10 cellular contexts compared by ENCODE assay signal in the genomic region with DNA sequence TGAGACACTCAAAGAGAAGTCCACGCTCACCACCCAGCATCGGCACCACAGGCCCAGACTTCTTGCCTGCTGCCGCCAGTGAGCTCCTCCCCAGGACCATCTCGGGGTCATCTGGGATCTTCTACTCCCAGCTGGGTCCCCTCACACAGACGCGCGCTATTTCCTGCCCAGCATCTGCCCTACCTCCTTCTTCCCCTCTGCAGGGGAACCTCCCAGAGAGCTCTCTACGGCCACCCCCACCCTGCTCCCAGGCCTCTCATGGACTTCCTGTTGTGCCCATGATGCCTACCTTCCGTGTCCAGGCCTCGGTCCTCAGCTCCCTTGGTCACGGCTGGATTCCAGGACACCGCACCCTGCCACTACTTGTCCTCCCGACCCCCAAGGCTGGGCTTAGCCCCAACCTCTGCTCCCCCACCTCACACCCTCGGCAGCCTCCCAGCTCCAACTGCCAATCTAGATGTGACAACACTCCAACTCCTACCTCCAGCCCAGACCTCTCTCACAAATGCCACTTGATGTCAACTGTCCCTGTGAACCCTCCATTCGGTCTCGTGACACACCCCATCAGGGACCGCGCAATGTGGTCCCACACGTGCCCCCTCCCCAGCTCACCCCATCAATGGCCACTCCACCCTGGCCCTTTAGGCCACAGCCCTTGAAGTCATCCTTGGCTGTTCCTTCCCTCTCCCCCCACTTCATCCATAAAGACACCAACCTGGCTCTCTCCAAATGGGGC. TPM values are rescaled to one million over a fixed set of nuclear protein-coding genes. Genes with fewer than 3 reads are reported as not detected.
DNase-seq lines count a peak whose midpoint lies in the region; ATAC-seq and TF ChIP-seq lines count a peak whose summit lies in the region.
"Had no signal": no experiment of that assay in that cellular context is flagged by ENCODE, and none has a peak within 500 bp of the region (broad histone marks: within the 10 kb centered on the region; RNA-seq: fewer than 3 reads in every experiment).

No MANE protein-coding gene starts in this region.

- H3F3A ChIP-seq in smooth muscle cell (ENCODE audit: low read depth), result peaks cover 13% of the 10 kb centered on the region

- no peak overlapping the region for H2AFZ ChIP-seq in smooth muscle cell (ENCODE audit: low read depth)

- TF ChIP-seq CTCF in A673 (conservative IDR thresholded peaks at IDR 0.05; ENCODE audit: low read depth, low read length) (no peak), left ventricle myocardium inferior (IDR thresholded peaks at IDR 0.05; ENCODE audit: borderline replicate concordance) (no peak), smooth muscle cell (IDR thresholded peaks at IDR 0.05; ENCODE audit: borderline replicate concordance, insufficient read depth, poor library complexity, severe bottlenecking) (no peak)

- no peak overlapping the region for H3K4me3 ChIP-seq in A673 (ENCODE audit: low read depth, low read length, poor library complexity, severe bottlenecking)
- H3K4me3 ChIP-seq in left ventricle myocardium inferior, result no peak overlapping the region
- H3K4me3 ChIP-seq in smooth muscle cell, result no peak overlapping the region

- peaks cover 36% of the 10 kb centered on the region for H3K36me3 Mint-ChIP-seq in T-cell

- BruUV-seq in A673 (replicated peaks; lab: Mats Ljungman, UMichigan), result no TSS peak

- H3K79me2 ChIP-seq in smooth muscle cell (ENCODE audit: low read depth), result no peaks in the 10 kb centered on the region

- H4K20me1 ChIP-seq in smooth muscle cell (ENCODE audit: low read depth), result peaks cover 72% of the 10 kb centered on the region

- 91% methylated on average over 18 of the region's 19 CpGs for WGBS in smooth muscle cell (ENCODE audit: low lambda C conversion rate)

- H3K4me2 ChIP-seq in smooth muscle cell, result no peak overlapping the region

- DNase-seq in A673 (ENCODE audit: low spot score) (no peak), T-cell (peak in 2 of 34 experiments; percentile 20 to 36), left ventricle myocardium inferior (no peak), smooth muscle cell (lab: John Stamatoyannopoulos, UW; ENCODE audit: unreplicated experiment) (no peak), activated gamma-delta T cell treated with Interleukin-2 at 50 U/mL for 16 hours (no peak), COLO829 (ENCODE audit: low spot score) (no peak), iPS-NIHi11 (ENCODE audit: low spot score) (no peak)
- DNase-seq: NCI-H1436; stimulated activated CD8-positive, alpha-beta memory T cell treated with anti-CD3 and anti-CD28 coated beads, Interleukin-4, amount 100 ng/mL, for 48 hours had no signal

- H3K27me3 ChIP-seq in A673 (replicated peaks; ENCODE audit: insufficient read depth, low read depth, low read length, poor library complexity), result no peaks in the 10 kb centered on the region
- H3K27me3 ChIP-seq in left ventricle myocardium inferior (ENCODE audit: low read depth), result no peaks in the 10 kb centered on the region
- H3K27me3 ChIP-seq in smooth muscle cell (ENCODE audit: low read depth), result no peaks in the 10 kb centered on the region

- CTCF ChIA-PET in A673 (lab: Charles Lee), result no interaction called here
- CTCF ChIA-PET in T-cell (lab: Charles Lee), result interaction anchor here in 1 of 2 donors (0.6 to 0.8 kb wide), 3 partner anchors 30 to 244 kb away, joined by 3 to 4 read pairs (median 3); no protein-coding TSS in a partner anchor

- no peak overlapping the region for H3K9ac ChIP-seq in smooth muscle cell (ENCODE audit: low read depth)

- peak overlapping the region; percentile 37 for H3K27ac ChIP-seq in A673 (ENCODE audit: low read depth, low read length, poor library complexity, severe bottlenecking)
- peak overlapping the region; percentile 22 for H3K27ac ChIP-seq in left ventricle myocardium inferior (replicated peaks)
- no peak overlapping the region for H3K27ac ChIP-seq in smooth muscle cell (ENCODE audit: low read depth)

- no peaks in the 10 kb centered on the region for H3K9me3 ChIP-seq in A673 (ENCODE audit: low read depth, low read length, poor library complexity, severe bottlenecking)
- H3K9me3 ChIP-seq in left ventricle myocardium inferior (replicated peaks), result no peaks in the 10 kb centered on the region
- no peaks in the 10 kb centered on the region for H3K9me3 ChIP-seq in smooth muscle cell (replicated peaks; ENCODE audit: low read depth)

- no peaks in the 10 kb centered on the region for H3K27me3 Mint-ChIP-seq in T-cell

- ATAC-seq in GM18498 (IDR thresholded peaks at IDR 0.05; ENCODE audit: unreplicated experiment) (peak; percentile 24), T-cell (replicated peaks in 1 of 4) (peak; percentile 36 to 66 (median 54))

- peaks cover 24 to 40% (median 36%) of the 10 kb centered on the region in 3 donors for H3K4me1 Mint-ChIP-seq in T-cell

- no peaks in the 10 kb centered on the region for H3K9me3 Mint-ChIP-seq in T-cell

- POLR2A ChIA-PET in A673 (lab: Charles Lee; ENCODE audit: low non-redundant PET) (interaction anchor here (0.6 kb wide), 1 partner anchor 201 kb away, joined by 3 read pairs; no protein-coding TSS in a partner anchor), T-cell (lab: Charles Lee) (interaction anchor here in 1 of 2 donors (0.6 to 0.9 kb wide), 2 partner anchors 12 to 370 kb away, joined by 3 to 11 read pairs; no protein-coding TSS in a partner anchor)

- intact Hi-C loops in A673 (cut with micrococcal nuclease; ENCODE audit: unreplicated experiment) (no loop called here), left ventricle myocardium inferior (cut with micrococcal nuclease) (no loop called here)

- peak overlapping the region; percentile 89 to 96 for H3K27ac Mint-ChIP-seq in T-cell

- H3K36me3 ChIP-seq in A673 (ENCODE audit: insufficient read depth, low read length, poor library complexity, severe bottlenecking), result peaks cover 34% of the 10 kb centered on the region
- peaks cover 64% of the 10 kb centered on the region for H3K36me3 ChIP-seq in left ventricle myocardium inferior
- H3K36me3 ChIP-seq in smooth muscle cell (ENCODE audit: low read depth), result peaks cover 2% of the 10 kb centered on the region

- H3K4me3 Mint-ChIP-seq in T-cell, result peak overlapping the region in 1 of 3 donors; percentile 16

- peaks cover 16% of the 10 kb centered on the region for H3K4me1 ChIP-seq in A673 (ENCODE audit: insufficient read depth, low read length, poor library complexity, severe bottlenecking)
- peaks cover 11% of the 10 kb centered on the region for H3K4me1 ChIP-seq in left ventricle myocardium inferior
- H3K4me1 ChIP-seq in smooth muscle cell (ENCODE audit: low read depth), result no peaks in the 10 kb centered on the region

RNA-seq across cellular contexts. Expression of gene SGSM3, which starts 45.3 kb away (rescaled TPM):
- total RNA-seq in A673 (2021) (91.1 and 96.1 TPM in 2 replicates), T-cell (100 to 1,000 TPM in 3 of 5 donors, 10 to 100 TPM in 2; 89.4 to 116 (median 101) TPM), left ventricle myocardium inferior (40.4 TPM), smooth muscle cell (56.9 and 72.6 TPM in 2 replicates)
- polyA plus RNA-seq in smooth muscle cell, result 98.0 and 117 TPM in 2 replicates
